Comparison of ENCODE assay signal across 11 cellular contexts in the genomic region with DNA sequence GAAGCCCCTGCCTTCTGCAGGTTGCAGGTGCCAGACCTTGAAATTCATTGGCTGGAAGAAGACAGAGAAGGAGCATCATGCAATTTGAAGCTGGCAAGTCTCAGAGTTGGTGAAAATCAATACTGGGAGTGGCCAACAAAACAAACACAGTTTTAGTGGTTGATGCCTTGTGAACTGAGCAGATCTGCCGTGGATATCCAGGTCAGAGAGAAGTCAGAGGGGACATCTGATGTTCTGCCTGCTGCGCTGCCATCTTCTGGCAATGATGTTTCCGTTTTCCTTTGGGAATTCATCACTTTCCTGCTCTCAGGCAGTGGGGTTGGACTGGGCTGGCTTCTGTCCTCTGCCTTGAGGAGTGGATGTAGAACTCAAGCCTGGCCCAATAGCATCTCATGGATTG.
A peak's percentile ranks its signal among the peaks of the same experiment; 100 is the strongest.
DNase-seq lines count a peak whose midpoint lies in the region; ATAC-seq, FAIRE-seq and TF ChIP-seq lines count a peak whose summit lies in the region.
"Had no signal": no experiment of that assay in that cellular context is flagged by ENCODE, and none has a peak within 500 bp of the region (broad histone marks: within the 10 kb centered on the region; RNA-seq: fewer than 3 reads in every experiment).

No MANE protein-coding gene starts in this region.

- H3K9ac ChIP-seq in neuronal stem cell (ENCODE audit: low read depth, low read length, poor library complexity), result no peak overlapping the region

- no peak for TF ChIP-seq EP300 in stomach (IDR thresholded peaks at IDR 0.05)

- ATAC-seq in GM23338 (peak; percentile 85), GM19328 (IDR thresholded peaks at IDR 0.05; ENCODE audit: unreplicated experiment) (no peak)
- ATAC-seq: Right ventricle myocardium inferior had no signal

- no peak overlapping the region for H2BK120ac ChIP-seq in neuronal stem cell (ENCODE audit: low read depth, low read length)

- H3K4me1 Mint-ChIP-seq in GM23338, result no peaks in the 10 kb centered on the region
- H3K4me1 Mint-ChIP-seq in brain, result peaks cover 21% of the 10 kb centered on the region
- H3K4me1 Mint-ChIP-seq: activated naive CD8-positive, alpha-beta T cell treated with anti-CD3 and anti-CD28 coated beads, Interleukin-2, amount 10 ng/mL, durations not matched to agents 7 days and 5 days had no signal

- no peak overlapping the region for H4K91ac ChIP-seq in neuronal stem cell (ENCODE audit: low read depth, low read length, poor library complexity)

- no peak overlapping the region for H3K27ac Mint-ChIP-seq in GM23338
- H3K27ac Mint-ChIP-seq in brain, result peak overlapping the region; percentile 3 to 80 (median 32)
- H3K27ac Mint-ChIP-seq: activated naive CD8-positive, alpha-beta T cell treated with anti-CD3 and anti-CD28 coated beads, Interleukin-2, amount 10 ng/mL, durations not matched to agents 7 days and 5 days had no signal

- no peaks in the 10 kb centered on the region for H4K20me1 ChIP-seq in GM23338 (replicated peaks; ENCODE audit: insufficient read depth)

- H2AFZ ChIP-seq in GM23338 (no peak overlapping the region), neuronal stem cell (ENCODE audit: low read length) (no peak overlapping the region)

- H3K27me3 ChIP-seq in GM23338 (ENCODE audit: insufficient read depth) (no peaks in the 10 kb centered on the region), neuronal stem cell (ENCODE audit: control insufficient read depth in 3 of 3, insufficient read depth in 3 of 3, low read depth in 1 of 3, low read length in 3 of 3) (no peaks in the 10 kb centered on the region), stomach (peaks cover 0 to 10% (median 4%) of the 10 kb centered on the region in 3 donors)

- H3K27me3 Mint-ChIP-seq in GM23338 (ENCODE audit: insufficient read depth, low read depth, poor library complexity) (peaks cover 7% of the 10 kb centered on the region), brain (no peaks in the 10 kb centered on the region)

- no peak overlapping the region for H2BK5ac ChIP-seq in neuronal stem cell (ENCODE audit: low read length)

- H3K9me3 ChIP-seq in neuronal stem cell (replicated peaks in 1 of 2; ENCODE audit: control insufficient read depth in 2 of 2, insufficient read depth in 1 of 2, low read depth in 1 of 2, low read length in 2 of 2), result no peaks in the 10 kb centered on the region
- H3K9me3 ChIP-seq in stomach, result peaks cover 0 to 8% (median 6%) of the 10 kb centered on the region in 4 donors

- H3K4ac ChIP-seq in neuronal stem cell (ENCODE audit: low read length), result no peak overlapping the region

- H4K8ac ChIP-seq in neuronal stem cell (ENCODE audit: low read depth, low read length), result no peak overlapping the region

- DNase-seq in GM23338 (ENCODE audit: low spot score) (peak; percentile 57), NCI-H2107 (lab: John Stamatoyannopoulos, UW) (peak; percentile 22), neuronal stem cell (ENCODE audit: low spot score) (peak; percentile 24), stomach (no peak), RCC 7860 (ENCODE audit: low spot score) (no peak), dermis blood vessel endothelial cell (no peak)
- DNase-seq: activated naive CD8-positive, alpha-beta T cell treated with anti-CD3 and anti-CD28 coated beads, Interleukin-2, amount 10 ng/mL, durations not matched to agents 7 days and 5 days; kidney had no signal

- no peak overlapping the region for H3K4me3 Mint-ChIP-seq in GM23338
- H3K4me3 Mint-ChIP-seq in brain, result no peak overlapping the region
- H3K4me3 Mint-ChIP-seq: activated naive CD8-positive, alpha-beta T cell treated with anti-CD3 and anti-CD28 coated beads, Interleukin-2, amount 10 ng/mL, durations not matched to agents 7 days and 5 days had no signal

- H3K4me2 ChIP-seq in GM23338 (no peak overlapping the region), neuronal stem cell (ENCODE audit: insufficient read depth, low read length, poor library complexity, severe bottlenecking) (no peak overlapping the region)

- H3K9me3 Mint-ChIP-seq in GM23338, result peaks cover 4% of the 10 kb centered on the region; the same call in 2 of the 3 replicates
- peaks cover 3 to 46% (median 8%) of the 10 kb centered on the region in 5 experiments for H3K9me3 Mint-ChIP-seq in brain
- H3K9me3 Mint-ChIP-seq: activated naive CD8-positive, alpha-beta T cell treated with anti-CD3 and anti-CD28 coated beads, Interleukin-2, amount 10 ng/mL, durations not matched to agents 7 days and 5 days had no signal

- H3K27ac ChIP-seq in GM23338 (ENCODE audit: low read depth) (no peak overlapping the region), neuronal stem cell (replicated peaks; ENCODE audit: low read length) (no peak overlapping the region), stomach (no peak overlapping the region)

- H3K14ac ChIP-seq in neuronal stem cell (ENCODE audit: low read length), result no peak overlapping the region

- H3K4me1 ChIP-seq in GM23338 (ENCODE audit: insufficient read depth) (no peaks in the 10 kb centered on the region), neuronal stem cell (ENCODE audit: control insufficient read depth in 2 of 2, insufficient read depth in 1 of 2, low read depth in 1 of 2, low read length in 2 of 2) (no peaks in the 10 kb centered on the region), stomach (no peaks in the 10 kb centered on the region)

- no peak overlapping the region for H3K18ac ChIP-seq in neuronal stem cell (ENCODE audit: low read length)

- no peak for TF ChIP-seq POLR2A in stomach (IDR thresholded peaks at IDR 0.05)

- H3K79me1 ChIP-seq in neuronal stem cell (ENCODE audit: low read depth, low read length), result no peaks in the 10 kb centered on the region

- H2AK5ac ChIP-seq in neuronal stem cell (ENCODE audit: low read depth, low read length), result no peak overlapping the region

- H3K36me3 ChIP-seq in GM23338 (ENCODE audit: insufficient read depth) (no peaks in the 10 kb centered on the region), neuronal stem cell (replicated peaks in 1 of 2; ENCODE audit: control insufficient read depth in 2 of 2, insufficient read depth in 2 of 2, low read length in 2 of 2) (no peaks in the 10 kb centered on the region), stomach (no peaks in the 10 kb centered on the region)

- H3K4me3 ChIP-seq in GM23338 (no peak overlapping the region), neuronal stem cell (ENCODE audit: low read length in 2 of 2) (no peak overlapping the region), stomach (no peak overlapping the region)

- WGBS in neuronal stem cell (ENCODE audit: extremely low coverage in 2 of 2, insufficient read length in 2 of 2, insufficient replicate concordance in 1 of 2), 2 donors, result no CpG with 5 or more reads among the region's 3 CpGs
- WGBS in stomach, 5 donors, result 48 to 74% (median 58%) methylated on average over 3 of the region's 3 CpGs

- no peak overlapping the region for H2BK15ac ChIP-seq in neuronal stem cell (ENCODE audit: low read length)

- intact Hi-C loops in stomach (cut with DNase I; ENCODE audit: low total_unique reads), result no loop called here

- H3K23ac ChIP-seq in neuronal stem cell (ENCODE audit: low read depth, low read length, poor library complexity), result no peak overlapping the region

- peak; percentile 47 to 84 for TF ChIP-seq CTCF in GM23338 (conservative IDR thresholded peaks at IDR 0.05; ENCODE audit: low read depth in 2 of 2)
- TF ChIP-seq CTCF in brain (conservative IDR thresholded peaks at IDR 0.05), result peak; percentile 21 to 41
- TF ChIP-seq CTCF in stomach (IDR thresholded peaks at IDR 0.05), result no peak

- no peaks in the 10 kb centered on the region for H3K79me2 ChIP-seq in GM23338 (replicated peaks; ENCODE audit: insufficient read depth)

- no peak overlapping the region for H2BK12ac ChIP-seq in neuronal stem cell (ENCODE audit: low read length)

- no peaks in the 10 kb centered on the region for H3F3A ChIP-seq in GM23338 (replicated peaks; ENCODE audit: low read depth)

- peaks cover 3% of the 10 kb centered on the region; the same call in 1 of the 3 replicates for H3K36me3 Mint-ChIP-seq in GM23338 (ENCODE audit: low read depth)
- H3K36me3 Mint-ChIP-seq in brain, result no peaks in the 10 kb centered on the region
- H3K36me3 Mint-ChIP-seq: activated naive CD8-positive, alpha-beta T cell treated with anti-CD3 and anti-CD28 coated beads, Interleukin-2, amount 10 ng/mL, durations not matched to agents 7 days and 5 days had no signal

- H3K9me2 ChIP-seq in GM23338 (ENCODE audit: insufficient read depth), result peaks cover 20% of the 10 kb centered on the region; the same call in 1 of the 2 replicates

- FAIRE-seq in RCC 7860 (lab: Jason Lieb, UNC), result no peak
- FAIRE-seq: kidney had no signal

TF ChIP-seq in GM23338, 12 proteins besides CTCF, POLR2A, EP300 and RAD21 (continues in another document):
- TF ChIP-seq ZNF331 (CRISPR knock-in tag; IDR thresholded peaks at IDR 0.05; ENCODE audit: low read depth) (no peak), ZNF114 (CRISPR knock-in tag; IDR thresholded peaks at IDR 0.05) (no peak), EZH2phosphoT487 (IDR thresholded peaks at IDR 0.05; ENCODE audit: unreplicated experiment) (no peak)
- TF ChIP-seq, protein P1, sequence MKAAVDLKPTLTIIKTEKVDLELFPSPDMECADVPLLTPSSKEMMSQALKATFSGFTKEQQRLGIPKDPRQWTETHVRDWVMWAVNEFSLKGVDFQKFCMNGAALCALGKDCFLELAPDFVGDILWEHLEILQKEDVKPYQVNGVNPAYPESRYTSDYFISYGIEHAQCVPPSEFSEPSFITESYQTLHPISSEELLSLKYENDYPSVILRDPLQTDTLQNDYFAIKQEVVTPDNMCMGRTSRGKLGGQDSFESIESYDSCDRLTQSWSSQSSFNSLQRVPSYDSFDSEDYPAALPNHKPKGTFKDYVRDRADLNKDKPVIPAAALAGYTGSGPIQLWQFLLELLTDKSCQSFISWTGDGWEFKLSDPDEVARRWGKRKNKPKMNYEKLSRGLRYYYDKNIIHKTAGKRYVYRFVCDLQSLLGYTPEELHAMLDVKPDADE (IDR thresholded peaks at IDR 0.05), result no peak

Comparison
In these comparisons a context has a peak if more than half of its experiments do, and no peak if none do; other contexts are left out.
1. DNase-seq: peak in GM23338 (single experiment), NCI-H2107 (single experiment) and neuronal stem cell (single experiment); none in stomach (single experiment), RCC 7860 (single experiment) and dermis blood vessel endothelial cell (single experiment).
2. CTCF ChIP-seq: peak in GM23338 (2 of 2) and brain (2 of 2); none in stomach (0 of 7).